18 cellular contexts compared by ENCODE assay signal in the genomic region with DNA sequence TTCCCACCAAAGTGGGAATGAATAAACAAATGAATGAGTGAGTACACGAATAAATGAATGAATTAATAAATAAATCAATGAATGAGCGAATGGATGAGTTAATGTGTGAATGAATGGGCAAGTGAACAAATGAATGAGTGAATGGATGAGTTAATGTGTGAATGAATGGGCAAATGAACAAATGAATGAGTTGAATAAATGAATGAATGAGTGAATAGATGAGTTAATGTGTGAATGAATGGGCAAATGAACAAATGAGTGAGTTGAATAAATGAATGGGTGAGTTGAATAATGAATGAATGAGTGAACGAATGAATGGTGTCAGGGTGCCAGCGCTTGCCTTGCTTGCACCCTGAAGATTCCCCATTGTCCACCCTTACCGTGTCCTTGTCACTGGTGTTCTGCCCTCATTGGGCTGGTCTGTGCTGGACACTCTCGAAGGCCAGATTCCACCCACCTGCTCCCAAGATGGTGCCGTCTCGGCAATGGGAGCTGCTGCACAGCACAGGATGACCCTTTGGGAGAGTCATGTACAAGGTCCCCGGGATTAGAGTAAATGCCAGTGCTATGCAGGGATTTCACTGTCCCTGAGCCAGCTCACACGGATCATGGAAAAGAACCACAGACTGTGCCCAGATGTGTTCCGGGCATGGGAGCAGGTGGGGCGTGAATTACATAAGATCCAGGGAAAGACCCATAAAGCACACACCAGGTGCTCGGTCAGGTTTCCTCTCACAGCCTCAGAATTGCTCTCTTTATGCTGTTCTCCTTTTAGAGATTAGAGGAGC.
A peak's percentile ranks its signal among the peaks of the same experiment; 100 is the strongest.
DNase-seq lines count a peak whose midpoint lies in the region; ATAC-seq and TF ChIP-seq lines count a peak whose summit lies in the region.
"Had no signal": no experiment of that assay in that cellular context is flagged by ENCODE, and none has a peak within 500 bp of the region (broad histone marks: within the 10 kb centered on the region; RNA-seq: fewer than 3 reads in every experiment).

No MANE protein-coding gene starts in this region.

- H3K27ac ChIP-seq in WERI-Rb-1 (no peak overlapping the region), foreskin keratinocyte (no peak overlapping the region)
- H3K27ac ChIP-seq: esophagus muscularis mucosa, SJCRH30, vagina had no signal

- H3K4me3 Mint-ChIP-seq in type B pancreatic cell = no peak overlapping the region
- H3K4me3 Mint-ChIP-seq: activated T-cell treated with anti-CD3 and anti-CD28 coated beads, Interleukin-2, amount 50 U/mL, for 4 hours; CD14-positive monocyte; nephron had no signal

- H3K27me3 ChIP-seq in WERI-Rb-1 (ENCODE audit: insufficient read depth, low read depth, severe bottlenecking) (no peaks in the 10 kb centered on the region), foreskin keratinocyte (peaks cover 28% of the 10 kb centered on the region)
- H3K27me3 ChIP-seq: esophagus muscularis mucosa, SJCRH30, vagina had no signal

- DNase-seq in NCI-H82 (lab: John Stamatoyannopoulos, UW) = peak; percentile 37
- no peak for DNase-seq in NCI-H82 treated with DMSO at 0.1 percent for 48 hours (lab: John Stamatoyannopoulos, UW; ENCODE audit: unreplicated experiment)
- DNase-seq in NCI-H2196 treated with DMSO at 0.1 percent for 48 hours (lab: John Stamatoyannopoulos, UW; ENCODE audit: unreplicated experiment) = peak; percentile 23
- DNase-seq in WERI-Rb-1 = peak; percentile 14
- no peak for DNase-seq in type B pancreatic cell (ENCODE audit: extremely low spot score, unreplicated experiment)
- no peak for DNase-seq in foreskin keratinocyte
- no peak for DNase-seq in left cardiac atrium
- DNase-seq: activated CD4-positive, alpha-beta T cell treated with anti-CD3 and anti-CD28 coated beads, Interleukin-2, amount 50 U/mL, for 1 hour; activated T-cell treated with anti-CD3 and anti-CD28 coated beads, Interleukin-2, amount 50 U/mL, for 4 hours; EL; NCI-H1436; SJCRH30 had no signal

- H3K4me1 Mint-ChIP-seq in type B pancreatic cell (ENCODE audit: unreplicated experiment) = peaks cover 22% of the 10 kb centered on the region
- H3K4me1 Mint-ChIP-seq: CD14-positive monocyte had no signal

- H3K4me1 ChIP-seq in foreskin keratinocyte = no peaks in the 10 kb centered on the region
- H3K4me1 ChIP-seq: SJCRH30 had no signal

- H3K9me3 Mint-ChIP-seq in type B pancreatic cell = no peaks in the 10 kb centered on the region
- H3K9me3 Mint-ChIP-seq: activated T-cell treated with anti-CD3 and anti-CD28 coated beads, Interleukin-2, amount 50 U/mL, for 4 hours; nephron had no signal

- ATAC-seq in foreskin keratinocyte = no peak
- no peak for ATAC-seq in left cardiac atrium
- ATAC-seq in GM18861 (IDR thresholded peaks at IDR 0.05; ENCODE audit: unreplicated experiment) = no peak
- ATAC-seq: activated naive CD4-positive, alpha-beta T cell treated with anti-CD3 and anti-CD28 coated beads, Interleukin-2, amount 50 U/mL, for 72 hours; activated T-cell treated with anti-CD3 and anti-CD28 coated beads, Interleukin-2, amount 50 U/mL, for 4 hours had no signal

- peak overlapping the region; percentile 58 for H3K27ac Mint-ChIP-seq in type B pancreatic cell
- H3K27ac Mint-ChIP-seq: activated naive CD4-positive, alpha-beta T cell treated with anti-CD3 and anti-CD28 coated beads, Interleukin-2, amount 50 U/mL, for 72 hours had no signal

- H3K4me3 ChIP-seq in WERI-Rb-1 (ENCODE audit: low read depth, low read length) = no peak overlapping the region
- H3K4me3 ChIP-seq: esophagus muscularis mucosa, SJCRH30, vagina had no signal

- no peaks in the 10 kb centered on the region for H3K36me3 ChIP-seq in WERI-Rb-1
- H3K36me3 ChIP-seq: esophagus muscularis mucosa, SJCRH30, vagina had no signal

- peaks cover 8% of the 10 kb centered on the region for H3K27me3 Mint-ChIP-seq in type B pancreatic cell

- no peaks in the 10 kb centered on the region for H3K36me3 Mint-ChIP-seq in type B pancreatic cell
- H3K36me3 Mint-ChIP-seq: CD14-positive monocyte had no signal

- no peaks in the 10 kb centered on the region for H3K9me3 ChIP-seq in WERI-Rb-1 (ENCODE audit: severe bottlenecking)
- H3K9me3 ChIP-seq: esophagus muscularis mucosa, SJCRH30, vagina had no signal

- intact Hi-C loops in left cardiac atrium (cut with DNase I) = no loop called here

- no peak for TF ChIP-seq CTCF in WERI-Rb-1 (IDR thresholded peaks at IDR 0.05; ENCODE audit: low read depth, low read length)
- TF ChIP-seq CTCF in type B pancreatic cell (conservative IDR thresholded peaks at IDR 0.05) = no peak
- TF ChIP-seq CTCF in foreskin keratinocyte (conservative IDR thresholded peaks at IDR 0.05) = no peak

Comparison
In these comparisons a context has a peak if more than half of its experiments do, and no peak if none do; other contexts are left out.
1. DNase-seq: peak in NCI-H82 (single experiment), NCI-H2196 treated with DMSO at 0.1 percent for 48 hours (single experiment) and WERI-Rb-1 (single experiment); none in NCI-H82 treated with DMSO at 0.1 percent for 48 hours (single experiment), type B pancreatic cell (single experiment), foreskin keratinocyte (0 of 2) and left cardiac atrium (single experiment).